9 cellular contexts compared by ENCODE assay signal in genomic region chr15:60520825-60521368, GRCh38. TPM values are rescaled to one million over a fixed set of nuclear protein-coding genes. Genes with fewer than 3 reads are reported as not detected.
DNase-seq lines count a peak whose midpoint lies in the region; ATAC-seq and TF ChIP-seq lines count a peak whose summit lies in the region.
"Had no signal": no experiment of that assay in that cellular context is flagged by ENCODE, and none has a peak within 500 bp of the region (broad histone marks: within the 10 kb centered on the region; RNA-seq: fewer than 3 reads in every experiment).

No MANE protein-coding gene starts in this region.

- POLR2A ChIA-PET in PC-3 (lab: Charles Lee; ENCODE audit: unreplicated experiment) = interaction anchor here (0.6 kb wide), 1 partner anchor 26 kb away, joined by 4 read pairs; no protein-coding TSS in a partner anchor

- no peak overlapping the region for H3K18ac ChIP-seq in neuronal stem cell (ENCODE audit: low read length)

- H2BK5ac ChIP-seq in neuronal stem cell (ENCODE audit: low read length) = no peak overlapping the region

- H2AFZ ChIP-seq in PC-3 (ENCODE audit: low read length) (no peak overlapping the region), neuronal stem cell (ENCODE audit: low read length) (peak overlapping the region; percentile 39)

- H3K4me2 ChIP-seq in PC-3 (ENCODE audit: low read length) = peak overlapping the region; percentile 78
- H3K4me2 ChIP-seq in neuronal stem cell (ENCODE audit: insufficient read depth, low read length, poor library complexity, severe bottlenecking) = no peak overlapping the region
- H3K4me2 ChIP-seq: BLaER1 had no signal

- H3F3A ChIP-seq in PC-3 (ENCODE audit: low read length, unreplicated experiment) = peaks cover 6% of the 10 kb centered on the region

- no peaks in the 10 kb centered on the region for H3K79me2 ChIP-seq in PC-3 (ENCODE audit: low read length)

- ATAC-seq in PC-3 = peak; percentile 51

- H3K23ac ChIP-seq in neuronal stem cell (ENCODE audit: low read depth, low read length, poor library complexity) = no peak overlapping the region

- H3K14ac ChIP-seq in neuronal stem cell (ENCODE audit: low read length) = no peak overlapping the region

- TF ChIP-seq POLR2A in testis (IDR thresholded peaks at IDR 0.05) = no peak

- H3K9ac ChIP-seq in PC-3 (ENCODE audit: low read length) (peak overlapping the region; percentile 77), neuronal stem cell (ENCODE audit: low read depth, low read length, poor library complexity) (no peak overlapping the region)
- H3K9ac ChIP-seq: BLaER1 had no signal

- CTCF ChIA-PET in PC-3 (lab: Charles Lee) = interaction anchor here (0.6 to 1.8 kb wide), 4 partner anchors 13 to 271 kb away, joined by 3 to 13 read pairs (median 3); no protein-coding TSS in a partner anchor

- H3K79me1 ChIP-seq in neuronal stem cell (ENCODE audit: low read depth, low read length) = no peaks in the 10 kb centered on the region

- no peak overlapping the region for H2AK5ac ChIP-seq in neuronal stem cell (ENCODE audit: low read depth, low read length)

- H2BK120ac ChIP-seq in neuronal stem cell (ENCODE audit: low read depth, low read length) = no peak overlapping the region

- no peaks in the 10 kb centered on the region for H3K9me2 ChIP-seq in PC-3 (replicated peaks; ENCODE audit: low read length)

- peak; percentile 14 for DNase-seq in DMS79 treated with DMSO at 0.1 percent for 48 hours (lab: John Stamatoyannopoulos, UW)
- no peak for DNase-seq in DMS79 (lab: John Stamatoyannopoulos, UW)
- peak; percentile 69 for DNase-seq in HS-27A (ENCODE audit: low read depth)
- DNase-seq in PC-3 = peak; percentile 74
- DNase-seq in activated T-cell treated with anti-CD3 and anti-CD28 coated beads, Interleukin-2, amount 50 U/mL, for 1 hour = peak; percentile 77
- DNase-seq in fibroblast of gingiva (ENCODE audit: low read depth) = peak; percentile 44
- peak; percentile 68 for DNase-seq in neuronal stem cell (ENCODE audit: low spot score)
- peak; percentile 84 for DNase-seq in testis

- H3K4ac ChIP-seq in neuronal stem cell (ENCODE audit: low read length) = no peak overlapping the region

- no peak overlapping the region for H4K8ac ChIP-seq in neuronal stem cell (ENCODE audit: low read depth, low read length)

- H4K20me1 ChIP-seq in PC-3 (ENCODE audit: low read length) = no peaks in the 10 kb centered on the region
- H4K20me1 ChIP-seq: BLaER1 had no signal

- H3K36me3 ChIP-seq in PC-3 (ENCODE audit: low read depth, low read length) = no peaks in the 10 kb centered on the region
- H3K36me3 ChIP-seq in neuronal stem cell (replicated peaks in 1 of 2; ENCODE audit: control insufficient read depth in 2 of 2, insufficient read depth in 2 of 2, low read length in 2 of 2) = no peaks in the 10 kb centered on the region
- no peaks in the 10 kb centered on the region for H3K36me3 ChIP-seq in testis (ENCODE audit: low read depth, missing control alignments)
- H3K36me3 ChIP-seq: BLaER1 had no signal

- no peak overlapping the region for H2BK15ac ChIP-seq in neuronal stem cell (ENCODE audit: low read length)

- no peaks in the 10 kb centered on the region for H3K27me3 ChIP-seq in PC-3 (ENCODE audit: low read length)
- H3K27me3 ChIP-seq in neuronal stem cell (ENCODE audit: control insufficient read depth in 3 of 3, insufficient read depth in 3 of 3, low read depth in 1 of 3, low read length in 3 of 3) = no peaks in the 10 kb centered on the region
- H3K27me3 ChIP-seq in testis = no peaks in the 10 kb centered on the region
- H3K27me3 ChIP-seq: BLaER1 had no signal

- intact Hi-C loops in PC-3 (cut with micrococcal nuclease) = loop anchor here (1.0 to 10.0 kb wide), 3 partner anchors 13 to 192 kb away; partner anchors contain the start of gene ANXA2
- intact Hi-C loops in testis (cut with DNase I; ENCODE audit: low total_unique reads) = no loop called here

- TF ChIP-seq CTCF in PC-3 (conservative IDR thresholded peaks at IDR 0.05; ENCODE audit: low read depth, low read length) (peak; percentile 91), testis (IDR thresholded peaks at IDR 0.05) (peak; percentile 81 to 91 (median 81))

- no TSS peak for BruUV-seq in PC-3 (replicated peaks; lab: Mats Ljungman, UMichigan)

- 0 out of 2 replicates have a peak overlapping the region, but pooled peaks have one; percentile 46 for H3K4me3 ChIP-seq in PC-3 (ENCODE audit: low read length)
- H3K4me3 ChIP-seq in neuronal stem cell (ENCODE audit: low read length in 2 of 2) = no peak overlapping the region
- no peak overlapping the region for H3K4me3 ChIP-seq in testis
- H3K4me3 ChIP-seq: BLaER1 had no signal

- H3K9me3 ChIP-seq in PC-3 (ENCODE audit: low read length) (no peaks in the 10 kb centered on the region), neuronal stem cell (replicated peaks in 1 of 2; ENCODE audit: control insufficient read depth in 2 of 2, insufficient read depth in 1 of 2, low read depth in 1 of 2, low read length in 2 of 2) (no peaks in the 10 kb centered on the region), testis (no peaks in the 10 kb centered on the region)
- H3K9me3 ChIP-seq: BLaER1 had no signal

- WGBS in neuronal stem cell (ENCODE audit: extremely low coverage in 2 of 2, insufficient read length in 2 of 2, insufficient replicate concordance in 1 of 2), 2 donors = no CpG with 5 or more reads among the region's 8 CpGs
- WGBS in testis, 2 donors = 74% methylated on average over 8 of the region's 8 CpGs

- H3K27ac ChIP-seq in PC-3 (ENCODE audit: low read length) = peak overlapping the region; percentile 98
- H3K27ac ChIP-seq in neuronal stem cell (replicated peaks; ENCODE audit: low read length) = no peak overlapping the region
- no peak overlapping the region for H3K27ac ChIP-seq in testis
- H3K27ac ChIP-seq: BLaER1 had no signal

- no peak overlapping the region for H4K91ac ChIP-seq in neuronal stem cell (ENCODE audit: low read depth, low read length, poor library complexity)

- H3K4me1 ChIP-seq in PC-3 (ENCODE audit: insufficient read depth, low read length) (peaks cover 60% of the 10 kb centered on the region), neuronal stem cell (ENCODE audit: control insufficient read depth in 2 of 2, insufficient read depth in 1 of 2, low read depth in 1 of 2, low read length in 2 of 2) (peaks cover 0 to 6% of the 10 kb centered on the region in 2 donors), testis (peaks cover 14% of the 10 kb centered on the region)

- H2BK12ac ChIP-seq in neuronal stem cell (ENCODE audit: low read length) = no peak overlapping the region

RNA-seq across cellular contexts. Expression of gene ICE2, which starts 42.0 kb away (rescaled TPM):
- total RNA-seq in PC-3 (2014; rRNA removed) (14.8 and 23.7 TPM in 2 replicates), testis (10 to 100 TPM; 44.6 to 48.3 TPM)
- polyA plus RNA-seq in neuronal stem cell (2013, experiment 1 of 2) = 45.0 TPM
- 45.5 TPM for polyA plus RNA-seq in neuronal stem cell (2013, experiment 2 of 2)
- 24.3 TPM for polyA plus RNA-seq in testis (ENCODE audit: insufficient read depth, low read depth, low replicate concordance)
